8 cellular contexts compared by ENCODE assay signal in the genomic region with DNA sequence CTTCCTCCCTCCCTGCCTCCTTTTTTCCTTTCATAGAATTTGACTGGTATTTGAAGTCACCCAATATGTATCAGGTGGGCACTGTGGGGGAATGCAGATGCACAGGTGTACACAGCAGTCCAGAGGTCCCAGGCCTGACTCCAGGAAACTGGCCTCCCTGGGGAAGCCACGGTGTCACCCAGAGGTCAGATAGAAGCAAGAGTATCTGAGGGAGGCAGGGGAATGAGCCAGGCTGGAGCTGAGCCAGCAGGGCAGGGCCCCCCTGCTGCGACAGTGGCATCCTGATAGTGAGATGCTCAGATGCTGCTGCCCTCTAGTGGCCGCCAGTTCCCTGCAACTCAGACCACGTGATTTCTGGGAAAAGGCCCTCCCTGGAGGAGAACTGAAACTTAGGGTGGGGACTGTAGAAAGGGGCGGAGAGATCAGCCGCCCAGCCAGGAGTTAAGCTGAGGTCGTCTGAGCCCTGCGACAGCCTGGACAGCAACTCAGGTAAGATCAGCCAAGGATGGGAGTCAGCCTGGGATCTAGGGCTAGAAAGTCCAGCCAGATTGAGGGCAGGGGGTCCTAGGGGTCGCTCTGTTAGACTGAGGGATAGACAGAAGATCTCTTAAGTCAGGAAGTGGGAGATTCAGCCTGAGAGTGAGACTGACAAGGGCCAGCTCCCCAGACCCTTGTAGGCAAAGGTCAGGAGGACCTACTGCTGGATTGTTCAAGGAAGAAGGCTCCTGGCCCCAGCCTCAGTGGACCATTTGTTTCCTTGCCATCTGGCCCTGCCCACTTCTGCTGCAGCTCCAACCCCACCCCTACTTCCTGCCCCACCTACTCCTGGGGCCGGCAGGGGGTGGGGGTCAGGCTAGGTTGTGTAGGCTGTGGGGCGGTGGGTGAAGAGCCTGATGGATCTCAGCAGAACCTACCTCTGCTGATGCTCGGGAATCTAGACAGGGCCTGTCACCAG. TPM values are rescaled to one million over a fixed set of nuclear protein-coding genes. Genes with fewer than 3 reads are reported as not detected.
A peak's percentile ranks its signal among the peaks of the same experiment; 100 is the strongest.
DNase-seq lines count a peak whose midpoint lies in the region; ATAC-seq, FAIRE-seq and TF ChIP-seq lines count a peak whose summit lies in the region.

A gene with protein sequence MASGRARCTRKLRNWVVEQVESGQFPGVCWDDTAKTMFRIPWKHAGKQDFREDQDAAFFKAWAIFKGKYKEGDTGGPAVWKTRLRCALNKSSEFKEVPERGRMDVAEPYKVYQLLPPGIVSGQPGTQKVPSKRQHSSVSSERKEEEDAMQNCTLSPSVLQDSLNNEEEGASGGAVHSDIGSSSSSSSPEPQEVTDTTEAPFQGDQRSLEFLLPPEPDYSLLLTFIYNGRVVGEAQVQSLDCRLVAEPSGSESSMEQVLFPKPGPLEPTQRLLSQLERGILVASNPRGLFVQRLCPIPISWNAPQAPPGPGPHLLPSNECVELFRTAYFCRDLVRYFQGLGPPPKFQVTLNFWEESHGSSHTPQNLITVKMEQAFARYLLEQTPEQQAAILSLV (plus strand): TSS at position 416 of the 955 bp plus-strand sequence. CDS start 880 bp downstream, outside the sequence.

- H3K27me3 ChIP-seq in SU-DHL-6 (ENCODE audit: low read length) (no peaks in the 10 kb centered on the region), pancreas (no peaks in the 10 kb centered on the region), tibial artery (no peaks in the 10 kb centered on the region)

- H3K36me3 Mint-ChIP-seq in activated naive CD8-positive, alpha-beta T cell treated with anti-CD3 and anti-CD28 coated beads, Interleukin-2, amount 10 ng/mL, durations not matched to agents 7 days and 5 days, result peaks cover 73% of the 10 kb centered on the region

- DNase-seq in NCI-H128 (lab: John Stamatoyannopoulos, UW; ENCODE audit: unreplicated experiment), result peak; percentile 91
- DNase-seq in activated naive CD8-positive, alpha-beta T cell treated with anti-CD3 and anti-CD28 coated beads, Interleukin-2, amount 10 ng/mL, durations not matched to agents 7 days and 5 days, result peak; percentile 98
- DNase-seq in Right ventricle myocardium inferior (ENCODE audit: missing footprints), result peak; percentile 96
- peak; percentile 93 to 97 (median 96) for DNase-seq in pancreas
- peak; percentile 96 to 98 for DNase-seq in tibial artery

- no peaks in the 10 kb centered on the region for H3K9me2 ChIP-seq in SU-DHL-6 (replicated peaks; ENCODE audit: insufficient read depth, low read length)

- H3K4me3 Mint-ChIP-seq in activated naive CD8-positive, alpha-beta T cell treated with anti-CD3 and anti-CD28 coated beads, Interleukin-2, amount 10 ng/mL, durations not matched to agents 7 days and 5 days, result peak within 1 kb of the TSS; percentile 97

- H3K4me3 ChIP-seq in SU-DHL-6 (ENCODE audit: insufficient read depth, low read length, poor library complexity, severe bottlenecking), result peak within 1 kb of the TSS; percentile 58
- peak within 1 kb of the TSS; percentile 37 to 74 (median 58) for H3K4me3 ChIP-seq in pancreas
- H3K4me3 ChIP-seq in tibial artery, result peak within 1 kb of the TSS; percentile 69 to 72

- intact Hi-C loops in Right ventricle myocardium inferior (cut with DNase I) (loop anchor here (1.0 kb wide), 1 partner anchor 47 kb away; a partner anchor contains a TSS), pancreas (cut with DNase I) (no loop called here), tibial artery (cut with DNase I; ENCODE audit: low total_unique reads) (no loop called here)

- no peaks in the 10 kb centered on the region for H4K20me1 ChIP-seq in SU-DHL-6 (ENCODE audit: low read depth, low read length)

- H3K79me2 ChIP-seq in SU-DHL-6 (ENCODE audit: insufficient read depth, low read length), result peaks cover 10% of the 10 kb centered on the region; the same call in 1 of the 2 replicates

- H3K4me2 ChIP-seq in SU-DHL-6 (ENCODE audit: low read depth, low read length, poor library complexity, severe bottlenecking), result peak within 1 kb of the TSS; percentile 97

- H3K9me3 ChIP-seq in SU-DHL-6 (ENCODE audit: insufficient read depth, low read length), result no peaks in the 10 kb centered on the region
- H3K9me3 ChIP-seq in pancreas, result no peaks in the 10 kb centered on the region
- H3K9me3 ChIP-seq in tibial artery, result no peaks in the 10 kb centered on the region

- peaks cover 0 to 19% (median 0%) of the 10 kb centered on the region in 3 donors for H3K4me1 ChIP-seq in pancreas
- H3K4me1 ChIP-seq in tibial artery, result peaks cover 0 to 37% (median 28%) of the 10 kb centered on the region in 4 donors

- H2AFZ ChIP-seq in SU-DHL-6 (ENCODE audit: low read depth, low read length, severe bottlenecking), result no peak within 1 kb of the TSS

- FAIRE-seq in pancreas (lab: Jason Lieb, UNC), result no peak

- H3K9ac ChIP-seq in SU-DHL-6 (ENCODE audit: low read length), result peak within 1 kb of the TSS; percentile 74

- peak within 1 kb of the TSS; percentile 100 for H3K27ac Mint-ChIP-seq in activated naive CD8-positive, alpha-beta T cell treated with anti-CD3 and anti-CD28 coated beads, Interleukin-2, amount 10 ng/mL, durations not matched to agents 7 days and 5 days

- WGBS in pancreas, 2 donors, result 0 to 1% methylated on average over 12 of the region's 12 CpGs

- H3K27ac ChIP-seq in SU-DHL-6 (ENCODE audit: low read depth, low read length) (peak within 1 kb of the TSS; percentile 80), pancreas (peak within 1 kb of the TSS; percentile 71 to 92 (median 82)), tibial artery (peak within 1 kb of the TSS; percentile 84 to 93)

- peaks cover 47% of the 10 kb centered on the region for H3K4me1 Mint-ChIP-seq in activated naive CD8-positive, alpha-beta T cell treated with anti-CD3 and anti-CD28 coated beads, Interleukin-2, amount 10 ng/mL, durations not matched to agents 7 days and 5 days

- POLR2A ChIA-PET in activated naive CD8-positive, alpha-beta T cell treated with anti-CD3 and anti-CD28 coated beads, Interleukin-2, amount 10 ng/mL, durations not matched to agents 7 days and 5 days (lab: Charles Lee), result interaction anchor here (0.6 to 4.8 kb wide), 34 partner anchors 11 to 551 kb away, joined by 3 to 347 read pairs (median 11); a partner anchor contains a TSS

- ATAC-seq in HG02759 (IDR thresholded peaks at IDR 0.05; ENCODE audit: unreplicated experiment) (peak; percentile 88), Right ventricle myocardium inferior (peak; percentile 94), pancreas (peak; percentile 94 to 96 (median 96))
- peak; percentile 87 for ATAC-seq in activated naive CD8-positive, alpha-beta T cell treated with anti-CD3 and anti-CD28 coated beads, Interleukin-2, amount 10 ng/mL, durations not matched to agents 7 days and 5 days (ENCODE audit: low read depth)

- H3K9me3 Mint-ChIP-seq in activated naive CD8-positive, alpha-beta T cell treated with anti-CD3 and anti-CD28 coated beads, Interleukin-2, amount 10 ng/mL, durations not matched to agents 7 days and 5 days, result no peaks in the 10 kb centered on the region

- H3F3A ChIP-seq in SU-DHL-6 (ENCODE audit: insufficient read depth), result 0 out of 2 replicates have a peak, but pooled peaks cover 3% of the 10 kb centered on the region

- H3K27me3 Mint-ChIP-seq in activated naive CD8-positive, alpha-beta T cell treated with anti-CD3 and anti-CD28 coated beads, Interleukin-2, amount 10 ng/mL, durations not matched to agents 7 days and 5 days, result no peaks in the 10 kb centered on the region

- TF ChIP-seq CTCF in GM12873 (IDR thresholded peaks at IDR 0.05; ENCODE audit: insufficient read depth, low read depth, low read length, missing control alignments) (peak; percentile 94), SU-DHL-6 (IDR thresholded peaks at IDR 0.05; ENCODE audit: insufficient read depth, low read length, poor library complexity, severe bottlenecking) (peak; percentile 90), pancreas (IDR thresholded peaks at IDR 0.05) (peak; percentile 89 to 96 (median 92)), tibial artery (IDR thresholded peaks at IDR 0.05) (peak; percentile 89 to 97)

- H3K36me3 ChIP-seq in SU-DHL-6 (ENCODE audit: low read length), result no peaks in the 10 kb centered on the region
- H3K36me3 ChIP-seq in pancreas, result peaks cover 9 to 54% (median 29%) of the 10 kb centered on the region in 3 donors
- peaks cover 59 to 79% (median 60%) of the 10 kb centered on the region in 3 donors for H3K36me3 ChIP-seq in tibial artery

RNA-seq across cellular contexts. Expression of the gene that starts here (rescaled TPM):
- total RNA-seq in activated naive CD8-positive, alpha-beta T cell treated with anti-CD3 and anti-CD28 coated beads, Interleukin-2, amount 10 ng/mL, durations not matched to agents 7 days and 5 days, result 100 to 1,000 TPM; 234 to 252 TPM
- 30.5 TPM for total RNA-seq in Right ventricle myocardium inferior
- 10 to 100 TPM; 20.3 to 60.7 (median 27.9) TPM for total RNA-seq in pancreas
- polyA plus RNA-seq in pancreas, result 10 to 100 TPM; 50.7 to 60.8 TPM

Comparison
In these comparisons a context has a peak if more than half of its experiments do, and no peak if none do; other contexts are left out.
1. Peak in every context shown above with its lines: DNase-seq, ATAC-seq, H3K4me3 ChIP-seq and H3K27ac ChIP-seq.